ENCODE assay signal across 2 cellular contexts in genomic region chrX:48522291-48522690, GRCh38.
TF ChIP-seq lines count a peak whose summit lies in the region.

No MANE protein-coding gene starts in this region.

TF ChIP-seq in SK-N-SH, 30 proteins besides CTCF, POLR2A, EP300 and RAD21:
- TF ChIP-seq IRF3 (IDR thresholded peaks at IDR 0.05; ENCODE audit: low read depth, low read length) (no peak), RXRA (IDR thresholded peaks at IDR 0.05; ENCODE audit: borderline replicate concordance, low read depth) (no peak), MEF2A (IDR thresholded peaks at IDR 0.05; ENCODE audit: borderline replicate concordance, low read depth) (no peak), TCF12 (IDR thresholded peaks at IDR 0.05) (no peak), USF2 (IDR thresholded peaks at IDR 0.05; ENCODE audit: borderline replicate concordance, low read depth, low read length) (no peak), MXI1 (IDR thresholded peaks at IDR 0.05; ENCODE audit: low read depth, low read length) (no peak), ELF1 (IDR thresholded peaks at IDR 0.05) (no peak), NRF1 (IDR thresholded peaks at IDR 0.05; ENCODE audit: low read depth, low read length) (no peak), FOSL2 (IDR thresholded peaks at IDR 0.05; ENCODE audit: borderline replicate concordance, low read depth) (no peak), USF1 (IDR thresholded peaks at IDR 0.05; ENCODE audit: borderline replicate concordance, low read depth) (no peak), REST (IDR thresholded peaks at IDR 0.05; ENCODE audit: low read depth, low read length) (no peak), ZBTB33 (IDR thresholded peaks at IDR 0.05; ENCODE audit: borderline replicate concordance, low read depth) (no peak), YY1 (IDR thresholded peaks at IDR 0.05; ENCODE audit: low read depth) (no peak), SIN3A (IDR thresholded peaks at IDR 0.05; ENCODE audit: borderline replicate concordance, low read depth, low read length) (no peak), RCOR1 (IDR thresholded peaks at IDR 0.05; ENCODE audit: low read length) (no peak), SMC3 (IDR thresholded peaks at IDR 0.05; ENCODE audit: low read depth, low read length) (no peak)
TF ChIP-seq in SK-N-SH: peak in this region for 0.

TF ChIP-seq in SK-N-SH treated with all-trans-retinoic acid at 6 μM for 48 hours, 23 proteins besides CTCF, POLR2A, EP300 and RAD21 (continued from another document):
- no peak for TF ChIP-seq POU6F1 (CRISPR knock-in tag; IDR thresholded peaks at IDR 0.05; ENCODE audit: borderline replicate concordance, low read depth)
- no peak for TF ChIP-seq TCF4 (CRISPR knock-in tag; IDR thresholded peaks at IDR 0.05; ENCODE audit: borderline replicate concordance)
- TF ChIP-seq SNAI2 (CRISPR knock-in tag; IDR thresholded peaks at IDR 0.05), result no peak
- TF ChIP-seq CSDC2 (CRISPR knock-in tag; IDR thresholded peaks at IDR 0.05), result no peak
- no peak for TF ChIP-seq ZFP3 (CRISPR knock-in tag; IDR thresholded peaks at IDR 0.05)
- no peak for TF ChIP-seq ZNF8 (CRISPR knock-in tag; IDR thresholded peaks at IDR 0.05)
- no peak for TF ChIP-seq RARB (CRISPR knock-in tag; IDR thresholded peaks at IDR 0.05)
- TF ChIP-seq ZFP30 (CRISPR knock-in tag; IDR thresholded peaks at IDR 0.05), result no peak
- no peak for TF ChIP-seq GLIS3 (CRISPR knock-in tag; IDR thresholded peaks at IDR 0.05)
